In the genomic region with DNA sequence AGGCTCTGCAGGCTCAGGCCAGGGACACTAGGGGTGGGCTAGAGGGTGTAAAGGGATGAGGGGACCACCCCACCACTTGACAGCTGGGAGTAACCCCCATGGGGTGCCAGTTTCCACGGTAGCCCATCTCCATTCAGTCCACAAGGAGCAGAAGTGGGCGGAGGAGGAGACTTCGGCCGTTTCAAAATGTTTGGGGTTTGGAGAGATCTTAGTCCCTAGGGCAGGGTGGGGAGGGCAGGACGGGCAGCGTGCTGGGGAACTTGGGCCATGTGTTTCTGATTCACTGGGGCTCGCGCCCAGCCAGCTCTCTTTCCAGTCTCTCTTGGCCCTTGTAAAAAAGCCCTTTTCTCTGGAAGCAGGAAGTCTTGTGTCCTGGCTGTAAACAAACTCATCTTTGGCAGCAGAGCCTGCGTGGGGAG, we compare ENCODE assay signal across 9 cellular contexts. TPM values are rescaled to one million over a fixed set of nuclear protein-coding genes. Genes with fewer than 3 reads are reported as not detected.
DNase-seq lines count a peak whose midpoint lies in the region; ATAC-seq, FAIRE-seq and TF ChIP-seq lines count a peak whose summit lies in the region.
"Had no signal": no experiment of that assay in that cellular context is flagged by ENCODE, and none has a peak within 500 bp of the region (broad histone marks: within the 10 kb centered on the region; RNA-seq: fewer than 3 reads in every experiment).

No MANE protein-coding gene starts in this region.

- TF ChIP-seq POLR2A in breast epithelium (IDR thresholded peaks at IDR 0.05): no peak
- no peak for TF ChIP-seq POLR2A in HepG2 (IDR thresholded peaks at IDR 0.05; ENCODE audit: insufficient read depth in 1 of 2, low read depth in 2 of 2, low read length in 2 of 2)
- TF ChIP-seq POLR2A in thyroid gland (IDR thresholded peaks at IDR 0.05): no peak

- H3K36me3 ChIP-seq in breast epithelium (no peaks in the 10 kb centered on the region), HepG2 (replicated peaks in 1 of 2; ENCODE audit: control insufficient read depth in 1 of 2, insufficient read depth in 2 of 2, low read length in 2 of 2) (no peaks in the 10 kb centered on the region), thyroid gland (no peaks in the 10 kb centered on the region)

- H2AFZ ChIP-seq in HepG2 (ENCODE audit: low read length): no peak overlapping the region

- FAIRE-seq in HepG2 (lab: Jason Lieb, UNC): no peak

- in situ Hi-C loops in HepG2 (cut with HindIII; ENCODE audit: extremely low pct_ligation_motif_present, low pct_unique_long_range_greater_than_20kb): no loop called here

- CTCF ChIA-PET in HepG2 (lab: Yijun Ruan, JAX; ENCODE audit: low intra/inter-chr PET ratio, low total read pairs): no interaction called here

- TF ChIP-seq EP300 in HepG2 (IDR thresholded peaks at IDR 0.05; ENCODE audit: low read depth in 2 of 2, low read length in 2 of 2) (no peak), HepG2 (CRISPR knock-in tag; IDR thresholded peaks at IDR 0.05; ENCODE audit: borderline replicate concordance) (no peak)

- peak in 50 of 76 experiments; percentile 13 to 83 (median 52) for DNase-seq in HUDEP-2 (lab: John Stamatoyannopoulos, UW; ENCODE audit: unreplicated experiment in 76 of 76)
- peak; percentile 68 to 78 for DNase-seq in breast epithelium (ENCODE audit: low spot score in 2 of 2)
- no peak for DNase-seq in HepG2 (ENCODE audit: low spot score)
- DNase-seq in thyroid gland: peak; percentile 34 to 38
- no peak for DNase-seq in NCI-H146 (lab: John Stamatoyannopoulos, UW)
- DNase-seq: stimulated activated CD4-positive, alpha-beta T cell treated with anti-CD3 and anti-CD28 coated beads, Interleukin-4, amount 100 ng/mL, for 1 hour had no signal

- H3K27ac ChIP-seq in breast epithelium (peak overlapping the region; percentile 94 to 99), HepG2 (ENCODE audit: extremely low read length, insufficient read depth, low read length) (peak overlapping the region; percentile 60), thyroid gland (peak overlapping the region; percentile 89 to 95 (median 93))

- POLR2A ChIA-PET in HepG2 (lab: Yijun Ruan, JAX): interaction anchor here (2.1 to 4.0 kb wide), 3 partner anchors 22 to 30 kb away, joined by 12 to 19 read pairs (median 14); no protein-coding TSS in a partner anchor

- H3K4me2 ChIP-seq in HepG2 (ENCODE audit: low read depth, low read length): peak overlapping the region; percentile 48

- H3K79me2 ChIP-seq in HepG2 (ENCODE audit: insufficient read depth, low read length): no peaks in the 10 kb centered on the region

- no peak for TF ChIP-seq RAD21 in HepG2 (CRISPR knock-in tag; IDR thresholded peaks at IDR 0.05)

- ATAC-seq in HepG2 (no peak), HG03159 (IDR thresholded peaks at IDR 0.05; ENCODE audit: unreplicated experiment) (no peak), HG02571 (IDR thresholded peaks at IDR 0.05; ENCODE audit: unreplicated experiment) (no peak), HG03432 (IDR thresholded peaks at IDR 0.05; ENCODE audit: unreplicated experiment) (no peak)

- TF ChIP-seq CTCF in breast epithelium (IDR thresholded peaks at IDR 0.05): peak in 2 of 3 donors; percentile 9 to 18
- TF ChIP-seq CTCF in HepG2 (CRISPR knock-in tag; IDR thresholded peaks at IDR 0.05): no peak
- no peak for TF ChIP-seq CTCF in thyroid gland (IDR thresholded peaks at IDR 0.05)

- intact Hi-C loops in breast epithelium (cut with DNase I; ENCODE audit: low total_unique reads): no loop called here
- intact Hi-C loops in HepG2 (cut with micrococcal nuclease; ENCODE audit: unreplicated experiment): no loop called here
- intact Hi-C loops in thyroid gland (cut with DNase I): loop anchor here (10.0 kb wide), 2 partner anchors 96 to 156 kb away; no protein-coding TSS in a partner anchor

- BruUV-seq in HepG2 (replicated peaks; lab: Mats Ljungman, UMichigan): no TSS peak

- H3K9ac ChIP-seq in HepG2 (ENCODE audit: insufficient read depth, low read depth, low read length): 0 out of 2 replicates have a peak overlapping the region, but pooled peaks have one; percentile 8

- H4K20me1 ChIP-seq in HepG2 (ENCODE audit: insufficient read depth, low read length): no peaks in the 10 kb centered on the region

- peaks cover 20 to 25% of the 10 kb centered on the region in 2 donors for H3K4me1 ChIP-seq in breast epithelium
- H3K4me1 ChIP-seq in HepG2 (ENCODE audit: insufficient read depth, low read length): peaks cover 91% of the 10 kb centered on the region
- peaks cover 24 to 65% of the 10 kb centered on the region in 2 donors for H3K4me1 ChIP-seq in thyroid gland

- H3K4me3 ChIP-seq in breast epithelium (peak overlapping the region in 1 of 3 donors; percentile 53), HepG2 (replicated peaks in 1 of 3; ENCODE audit: insufficient read depth in 1 of 3, low read depth in 2 of 3, low read length in 3 of 3) (peak overlapping the region in 1 of 3 experiments; percentile 35; a peak in 1 of 6 replicates), thyroid gland (replicated peaks in 1 of 3) (no peak overlapping the region)

- H3K9me3 ChIP-seq in breast epithelium (no peaks in the 10 kb centered on the region), HepG2 (ENCODE audit: low read length) (no peaks in the 10 kb centered on the region), thyroid gland (no peaks in the 10 kb centered on the region)

- H3K27me3 ChIP-seq in breast epithelium (no peaks in the 10 kb centered on the region), HepG2 (ENCODE audit: control insufficient read depth in 1 of 2, insufficient read depth in 2 of 2, low read length in 2 of 2) (no peaks in the 10 kb centered on the region), thyroid gland (no peaks in the 10 kb centered on the region)

- 57% methylated on average over 9 of the region's 9 CpGs for WGBS in HepG2 (ENCODE audit: low lambda C conversion rate)
- WGBS in thyroid gland, 2 donors: 47 to 58% methylated on average over 9 of the region's 9 CpGs

RNA-seq across cellular contexts. Expression of a gene that starts 8.3 kb away (rescaled TPM):
- total RNA-seq in breast epithelium (10 to 100 TPM in 2 of 3 donors, 1 to 10 TPM in 1; 5.9 to 37.4 (median 27.2) TPM), HepG2 (2016; rRNA removed; fragmentation: Illumina TruSeq; extraction: Trizol) (27.1 and 28.9 TPM in 2 replicates), thyroid gland (10 to 100 TPM; 14.7 to 32.3 (median 25.6) TPM)
- total RNA-seq in HepG2 (2016; cell fraction: cytosol; rRNA removed; fragmentation: Illumina TruSeq; extraction: Trizol; ENCODE audit: low read depth): 5.2 and 8.2 TPM in 2 replicates
- 25.6 and 28.4 TPM in 2 replicates for total RNA-seq in HepG2 (2016; cell fraction: insoluble cytoplasmic fraction; rRNA removed; fragmentation: Illumina TruSeq; extraction: Trizol)
- 16.6 and 21.7 TPM in 2 replicates for total RNA-seq in HepG2 (2016; cell fraction: membrane; rRNA removed; fragmentation: Illumina TruSeq; extraction: Trizol)
- 14.7 and 17.2 TPM in 2 replicates for total RNA-seq in HepG2 (2016; cell fraction: nucleus; rRNA removed; fragmentation: Illumina TruSeq; extraction: Trizol)
- polyA plus RNA-seq in HepG2 (2011; rRNA removed): 18.9 and 23.3 TPM in 2 replicates
- polyA plus RNA-seq in HepG2 (2011; cell fraction: cytosol; rRNA removed): 19.3 and 25.5 TPM in 2 replicates
- 17.6 and 23.0 TPM in 2 replicates for polyA plus RNA-seq in HepG2 (2011; cell fraction: nucleus; rRNA removed)
- 20.2 and 20.5 TPM in 2 replicates for polyA plus RNA-seq in HepG2 (2012)
- 6.2 and 7.9 TPM in 2 replicates for polyA plus RNA-seq in HepG2 (2016; cell fraction: cytosol; fragmentation: Illumina TruSeq; extraction: Trizol; ENCODE audit: low read depth)
- 28.7 and 30.6 TPM in 2 replicates for polyA plus RNA-seq in HepG2 (2016; cell fraction: insoluble cytoplasmic fraction; fragmentation: Illumina TruSeq; extraction: Trizol; ENCODE audit: low read depth)
- polyA plus RNA-seq in HepG2 (2016; cell fraction: membrane; fragmentation: Illumina TruSeq; extraction: Trizol; ENCODE audit: low read depth): 21.0 and 21.3 TPM in 2 replicates
- 24.9 and 26.1 TPM in 2 replicates for polyA plus RNA-seq in HepG2 (2016; cell fraction: nucleus; fragmentation: Illumina TruSeq; extraction: Trizol; ENCODE audit: insufficient read depth, low read depth)
- polyA minus RNA-seq in HepG2 (2011; rRNA and poly(A)+ RNA removed; ENCODE audit: low replicate concordance): 0.26 and 16.8 TPM in 2 replicates
- polyA minus RNA-seq in HepG2 (2011; cell fraction: cytosol; rRNA and poly(A)+ RNA removed): 9.7 and 11.8 TPM in 2 replicates
- 12.9 and 17.7 TPM in 2 replicates for polyA minus RNA-seq in HepG2 (2011; cell fraction: nucleus; rRNA and poly(A)+ RNA removed)

RNA-seq across cellular contexts. Expression of a gene that starts 10.6 kb away (rescaled TPM):
- total RNA-seq in breast epithelium (1 to 10 TPM; 1.5 to 7.2 (median 4.9) TPM), HepG2 (2016; rRNA removed; fragmentation: Illumina TruSeq; extraction: Trizol) (0.52 TPM in 1 of 2 replicates, not detected in the other), thyroid gland (1 to 10 TPM; 1.5 to 8.3 (median 4.2) TPM)
- total RNA-seq in HepG2 (2016; cell fraction: cytosol; rRNA removed; fragmentation: Illumina TruSeq; extraction: Trizol; ENCODE audit: low read depth): not detected in 2 replicates
- 0.36 and 0.48 TPM in 2 replicates for total RNA-seq in HepG2 (2016; cell fraction: insoluble cytoplasmic fraction; rRNA removed; fragmentation: Illumina TruSeq; extraction: Trizol)
- total RNA-seq in HepG2 (2016; cell fraction: membrane; rRNA removed; fragmentation: Illumina TruSeq; extraction: Trizol): not detected in 2 replicates
- total RNA-seq in HepG2 (2016; cell fraction: nucleus; rRNA removed; fragmentation: Illumina TruSeq; extraction: Trizol): not detected in 2 replicates
- polyA plus RNA-seq in HepG2 (2011; rRNA removed): 0.35 and 0.51 TPM in 2 replicates
- polyA plus RNA-seq in HepG2 (2011; cell fraction: cytosol; rRNA removed): not detected in 2 replicates
- 0.06 TPM in 1 of 2 replicates, not detected in the other for polyA plus RNA-seq in HepG2 (2011; cell fraction: nucleus; rRNA removed)
- polyA plus RNA-seq in HepG2 (2012): 0.61 and 0.71 TPM in 2 replicates
- polyA plus RNA-seq in HepG2 (2016; cell fraction: cytosol; fragmentation: Illumina TruSeq; extraction: Trizol; ENCODE audit: low read depth): 0.25 TPM in 1 of 2 replicates, not detected in the other
- polyA plus RNA-seq in HepG2 (2016; cell fraction: insoluble cytoplasmic fraction; fragmentation: Illumina TruSeq; extraction: Trizol; ENCODE audit: low read depth): not detected in 2 replicates
- polyA plus RNA-seq in HepG2 (2016; cell fraction: membrane; fragmentation: Illumina TruSeq; extraction: Trizol; ENCODE audit: low read depth): not detected in 2 replicates
- polyA plus RNA-seq in HepG2 (2016; cell fraction: nucleus; fragmentation: Illumina TruSeq; extraction: Trizol; ENCODE audit: insufficient read depth, low read depth): not detected in 2 replicates
- 0.70 TPM in 1 of 2 replicates, not detected in the other for polyA minus RNA-seq in HepG2 (2011; rRNA and poly(A)+ RNA removed; ENCODE audit: low replicate concordance)
- polyA minus RNA-seq in HepG2 (2011; cell fraction: cytosol; rRNA and poly(A)+ RNA removed): not detected in 2 replicates
- polyA minus RNA-seq in HepG2 (2011; cell fraction: nucleus; rRNA and poly(A)+ RNA removed): not detected in 2 replicates

RNA-seq across cellular contexts. Expression of a gene that starts 28.0 kb away (rescaled TPM):
- 10 to 100 TPM; 13.4 to 35.5 (median 26.8) TPM for total RNA-seq in breast epithelium
- total RNA-seq in HepG2 (2016; rRNA removed; fragmentation: Illumina TruSeq; extraction: Trizol): 4.2 and 7.8 TPM in 2 replicates
- total RNA-seq in HepG2 (2016; cell fraction: cytosol; rRNA removed; fragmentation: Illumina TruSeq; extraction: Trizol; ENCODE audit: low read depth): 3.3 and 3.4 TPM in 2 replicates
- 2.8 and 8.6 TPM in 2 replicates for total RNA-seq in HepG2 (2016; cell fraction: insoluble cytoplasmic fraction; rRNA removed; fragmentation: Illumina TruSeq; extraction: Trizol)
- total RNA-seq in HepG2 (2016; cell fraction: membrane; rRNA removed; fragmentation: Illumina TruSeq; extraction: Trizol): 3.2 and 3.5 TPM in 2 replicates
- 10.0 and 14.7 TPM in 2 replicates for total RNA-seq in HepG2 (2016; cell fraction: nucleus; rRNA removed; fragmentation: Illumina TruSeq; extraction: Trizol)
- polyA plus RNA-seq in HepG2 (2011; rRNA removed): 24.2 and 27.6 TPM in 2 replicates
- polyA plus RNA-seq in HepG2 (2011; cell fraction: cytosol; rRNA removed): 9.7 and 15.2 TPM in 2 replicates
- 96.1 and 124 TPM in 2 replicates for polyA plus RNA-seq in HepG2 (2011; cell fraction: nucleus; rRNA removed)
- polyA plus RNA-seq in HepG2 (2012): 17.9 and 27.7 TPM in 2 replicates
- 1.2 and 1.5 TPM in 2 replicates for polyA plus RNA-seq in HepG2 (2016; cell fraction: cytosol; fragmentation: Illumina TruSeq; extraction: Trizol; ENCODE audit: low read depth)
- 3.8 and 4.6 TPM in 2 replicates for polyA plus RNA-seq in HepG2 (2016; cell fraction: insoluble cytoplasmic fraction; fragmentation: Illumina TruSeq; extraction: Trizol; ENCODE audit: low read depth)
- 2.0 and 3.1 TPM in 2 replicates for polyA plus RNA-seq in HepG2 (2016; cell fraction: membrane; fragmentation: Illumina TruSeq; extraction: Trizol; ENCODE audit: low read depth)
- polyA plus RNA-seq in HepG2 (2016; cell fraction: nucleus; fragmentation: Illumina TruSeq; extraction: Trizol; ENCODE audit: insufficient read depth, low read depth): 23.9 and 27.3 TPM in 2 replicates
- 8.1 and 40.4 TPM in 2 replicates for polyA minus RNA-seq in HepG2 (2011; rRNA and poly(A)+ RNA removed; ENCODE audit: low replicate concordance)
- 12.8 and 13.5 TPM in 2 replicates for polyA minus RNA-seq in HepG2 (2011; cell fraction: cytosol; rRNA and poly(A)+ RNA removed)
- 26.5 and 30.6 TPM in 2 replicates for polyA minus RNA-seq in HepG2 (2011; cell fraction: nucleus; rRNA and poly(A)+ RNA removed)
- total RNA-seq in thyroid gland: 10 to 100 TPM; 16.4 to 31.1 (median 22.1) TPM

RNA-seq across cellular contexts. Expression of a gene that starts 56.4 kb away (rescaled TPM):
- total RNA-seq in breast epithelium: 10 to 100 TPM; 10.5 to 39.8 (median 12.0) TPM
- total RNA-seq in HepG2 (2016; rRNA removed; fragmentation: Illumina TruSeq; extraction: Trizol): 0.49 and 0.84 TPM in 2 replicates
- total RNA-seq in HepG2 (2016; cell fraction: cytosol; rRNA removed; fragmentation: Illumina TruSeq; extraction: Trizol; ENCODE audit: low read depth): 0.35 and 0.51 TPM in 2 replicates
- 0.13 and 0.39 TPM in 2 replicates for total RNA-seq in HepG2 (2016; cell fraction: insoluble cytoplasmic fraction; rRNA removed; fragmentation: Illumina TruSeq; extraction: Trizol)
- total RNA-seq in HepG2 (2016; cell fraction: membrane; rRNA removed; fragmentation: Illumina TruSeq; extraction: Trizol): 0.77 and 0.79 TPM in 2 replicates
- 0.68 and 0.97 TPM in 2 replicates for total RNA-seq in HepG2 (2016; cell fraction: nucleus; rRNA removed; fragmentation: Illumina TruSeq; extraction: Trizol)
- polyA plus RNA-seq in HepG2 (2011; rRNA removed): 0.12 and 0.30 TPM in 2 replicates
- 0.24 and 0.50 TPM in 2 replicates for polyA plus RNA-seq in HepG2 (2011; cell fraction: cytosol; rRNA removed)
- polyA plus RNA-seq in HepG2 (2011; cell fraction: nucleus; rRNA removed): 0.43 TPM in 2 replicates
- 0.16 TPM in 1 of 2 replicates, not detected in the other for polyA plus RNA-seq in HepG2 (2012)
- polyA plus RNA-seq in HepG2 (2016; cell fraction: cytosol; fragmentation: Illumina TruSeq; extraction: Trizol; ENCODE audit: low read depth): 0.34 and 0.45 TPM in 2 replicates
- 0.56 and 0.64 TPM in 2 replicates for polyA plus RNA-seq in HepG2 (2016; cell fraction: insoluble cytoplasmic fraction; fragmentation: Illumina TruSeq; extraction: Trizol; ENCODE audit: low read depth)
- polyA plus RNA-seq in HepG2 (2016; cell fraction: membrane; fragmentation: Illumina TruSeq; extraction: Trizol; ENCODE audit: low read depth): 0.62 and 0.69 TPM in 2 replicates
- 1.0 and 1.6 TPM in 2 replicates for polyA plus RNA-seq in HepG2 (2016; cell fraction: nucleus; fragmentation: Illumina TruSeq; extraction: Trizol; ENCODE audit: insufficient read depth, low read depth)
- polyA minus RNA-seq in HepG2 (2011; rRNA and poly(A)+ RNA removed; ENCODE audit: low replicate concordance): 0.34 and 1.1 TPM in 2 replicates
- polyA minus RNA-seq in HepG2 (2011; cell fraction: cytosol; rRNA and poly(A)+ RNA removed): not detected in 2 replicates
- not detected in 2 replicates for polyA minus RNA-seq in HepG2 (2011; cell fraction: nucleus; rRNA and poly(A)+ RNA removed)
- total RNA-seq in thyroid gland: 10 to 100 TPM; 32.7 to 65.4 (median 42.6) TPM

Comparison
In these comparisons a context has a peak if more than half of its experiments do, and no peak if none do; other contexts are left out.
1. DNase-seq: peak in HUDEP-2 (50 of 76), breast epithelium (2 of 2) and thyroid gland (2 of 2); none in HepG2 (single experiment) and NCI-H146 (single experiment).
2. CTCF ChIP-seq: peak in breast epithelium (2 of 3); none in HepG2 (single experiment) and thyroid gland (0 of 6).
3. Peak in every context shown above with its lines, with median percentiles within 50 percentile points of each other: H3K27ac ChIP-seq.